ENCODE assay signal across 1 cellular context in the genomic region with DNA sequence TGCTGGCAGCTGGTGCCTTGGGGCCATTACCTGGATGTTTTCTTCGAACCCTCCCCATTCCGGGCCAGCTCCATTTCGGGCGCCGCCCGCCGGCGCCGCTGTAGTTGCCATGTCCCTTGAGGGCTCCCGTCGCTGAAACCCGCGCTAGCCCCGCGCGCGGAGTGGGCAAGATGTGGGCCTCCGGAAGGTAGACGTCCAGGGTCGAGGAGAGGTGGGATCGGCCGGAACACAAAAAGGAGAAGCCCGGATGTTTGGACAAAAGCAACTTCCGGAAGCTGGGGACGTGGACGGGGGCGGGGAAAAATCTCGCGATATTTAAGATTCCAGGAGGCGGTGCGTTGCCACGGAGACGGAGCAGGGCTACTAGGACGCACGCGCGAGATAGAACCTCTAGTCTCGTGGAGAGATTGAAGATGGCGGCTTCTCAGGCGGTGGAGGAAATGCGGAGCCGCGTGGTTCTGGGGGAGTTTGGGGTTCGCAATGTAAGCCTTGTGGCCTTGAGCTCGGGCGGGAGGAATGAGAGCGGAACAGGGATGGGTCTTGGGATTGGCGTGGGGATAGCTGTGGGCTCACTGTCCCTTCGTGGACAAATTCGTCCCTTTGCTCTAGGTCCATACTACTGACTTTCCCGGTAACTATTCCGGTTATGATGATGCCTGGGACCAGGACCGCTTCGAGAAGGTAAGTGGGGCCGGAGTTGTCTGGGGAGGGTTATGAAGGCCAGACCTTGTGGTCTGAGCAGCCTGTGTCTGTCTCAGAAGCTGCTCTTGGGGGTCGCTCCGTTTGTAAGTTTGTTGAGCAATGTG.
TF ChIP-seq lines count a peak whose summit lies in the region.

A gene with protein sequence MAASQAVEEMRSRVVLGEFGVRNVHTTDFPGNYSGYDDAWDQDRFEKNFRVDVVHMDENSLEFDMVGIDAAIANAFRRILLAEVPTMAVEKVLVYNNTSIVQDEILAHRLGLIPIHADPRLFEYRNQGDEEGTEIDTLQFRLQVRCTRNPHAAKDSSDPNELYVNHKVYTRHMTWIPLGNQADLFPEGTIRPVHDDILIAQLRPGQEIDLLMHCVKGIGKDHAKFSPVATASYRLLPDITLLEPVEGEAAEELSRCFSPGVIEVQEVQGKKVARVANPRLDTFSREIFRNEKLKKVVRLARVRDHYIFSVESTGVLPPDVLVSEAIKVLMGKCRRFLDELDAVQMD (plus strand): TSS at position 393 of the 806 bp plus-strand sequence. CDS start 21 bp downstream, at position 414.
TSS of gene YIPF3 (minus strand) at position 230 of the 806 bp plus-strand sequence. CDS start at position 111, 119 bp downstream.

TF ChIP-seq in K562, 482 proteins besides CTCF, POLR2A, EP300 and RAD21 (continued from another document):
- TF ChIP-seq, protein P1, sequence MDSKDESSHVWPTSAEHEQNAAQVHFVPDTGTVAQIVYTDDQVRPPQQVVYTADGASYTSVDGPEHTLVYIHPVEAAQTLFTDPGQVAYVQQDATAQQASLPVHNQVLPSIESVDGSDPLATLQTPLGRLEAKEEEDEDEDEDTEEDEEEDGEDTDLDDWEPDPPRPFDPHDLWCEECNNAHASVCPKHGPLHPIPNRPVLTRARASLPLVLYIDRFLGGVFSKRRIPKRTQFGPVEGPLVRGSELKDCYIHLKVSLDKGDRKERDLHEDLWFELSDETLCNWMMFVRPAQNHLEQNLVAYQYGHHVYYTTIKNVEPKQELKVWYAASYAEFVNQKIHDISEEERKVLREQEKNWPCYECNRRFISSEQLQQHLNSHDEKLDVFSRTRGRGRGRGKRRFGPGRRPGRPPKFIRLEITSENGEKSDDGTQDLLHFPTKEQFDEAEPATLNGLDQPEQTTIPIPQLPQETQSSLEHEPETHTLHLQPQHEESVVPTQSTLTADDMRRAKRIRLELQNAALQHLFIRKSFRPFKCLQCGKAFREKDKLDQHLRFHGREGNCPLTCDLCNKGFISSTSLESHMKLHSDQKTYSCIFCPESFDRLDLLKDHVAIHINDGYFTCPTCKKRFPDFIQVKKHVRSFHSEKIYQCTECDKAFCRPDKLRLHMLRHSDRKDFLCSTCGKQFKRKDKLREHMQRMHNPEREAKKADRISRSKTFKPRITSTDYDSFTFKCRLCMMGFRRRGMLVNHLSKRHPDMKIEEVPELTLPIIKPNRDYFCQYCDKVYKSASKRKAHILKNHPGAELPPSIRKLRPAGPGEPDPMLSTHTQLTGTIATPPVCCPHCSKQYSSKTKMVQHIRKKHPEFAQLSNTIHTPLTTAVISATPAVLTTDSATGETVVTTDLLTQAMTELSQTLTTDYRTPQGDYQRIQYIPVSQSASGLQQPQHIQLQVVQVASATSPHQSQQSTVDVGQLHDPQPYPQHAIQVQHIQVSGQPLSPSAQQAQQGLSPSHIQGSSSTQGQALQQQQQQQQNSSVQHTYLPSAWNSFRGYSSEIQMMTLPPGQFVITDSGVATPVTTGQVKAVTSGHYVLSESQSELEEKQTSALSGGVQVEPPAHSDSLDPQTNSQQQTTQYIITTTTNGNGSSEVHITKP (IDR thresholded peaks at IDR 0.05; ENCODE audit: partially characterized antibody), result peak; percentile 51
- no peak; the same call in 1 of the 2 replicates for TF ChIP-seq MAFK (IDR thresholded peaks at IDR 0.05; ENCODE audit: low read length)
- peak; percentile 53; the same call in 1 of the 2 replicates for TF ChIP-seq THRAP3 (IDR thresholded peaks at IDR 0.05; ENCODE audit: borderline replicate concordance)
- peak; percentile 64 for TF ChIP-seq SMAD1 (IDR thresholded peaks at IDR 0.05; ENCODE audit: low read depth, low read length, partially characterized antibody)
- TF ChIP-seq FOXJ2 (tag; IDR thresholded peaks at IDR 0.05), result peak; percentile 92
- peak; percentile 29; the same call in 1 of the 2 replicates for TF ChIP-seq TGIF2 (CRISPR knock-in tag; IDR thresholded peaks at IDR 0.05)
- peak in 1 of 2 experiments; percentile 56; a peak in 1 of 4 replicates for TF ChIP-seq TEAD1 (CRISPR knock-in tag; IDR thresholded peaks at IDR 0.05)
- no peak for TF ChIP-seq JUNB (CRISPR knock-in tag; conservative IDR thresholded peaks at IDR 0.05)
- peak; percentile 9; the same call in 1 of the 2 replicates for TF ChIP-seq ZBTB33 (CRISPR knock-in tag; IDR thresholded peaks at IDR 0.05)
- TF ChIP-seq, protein P2, sequence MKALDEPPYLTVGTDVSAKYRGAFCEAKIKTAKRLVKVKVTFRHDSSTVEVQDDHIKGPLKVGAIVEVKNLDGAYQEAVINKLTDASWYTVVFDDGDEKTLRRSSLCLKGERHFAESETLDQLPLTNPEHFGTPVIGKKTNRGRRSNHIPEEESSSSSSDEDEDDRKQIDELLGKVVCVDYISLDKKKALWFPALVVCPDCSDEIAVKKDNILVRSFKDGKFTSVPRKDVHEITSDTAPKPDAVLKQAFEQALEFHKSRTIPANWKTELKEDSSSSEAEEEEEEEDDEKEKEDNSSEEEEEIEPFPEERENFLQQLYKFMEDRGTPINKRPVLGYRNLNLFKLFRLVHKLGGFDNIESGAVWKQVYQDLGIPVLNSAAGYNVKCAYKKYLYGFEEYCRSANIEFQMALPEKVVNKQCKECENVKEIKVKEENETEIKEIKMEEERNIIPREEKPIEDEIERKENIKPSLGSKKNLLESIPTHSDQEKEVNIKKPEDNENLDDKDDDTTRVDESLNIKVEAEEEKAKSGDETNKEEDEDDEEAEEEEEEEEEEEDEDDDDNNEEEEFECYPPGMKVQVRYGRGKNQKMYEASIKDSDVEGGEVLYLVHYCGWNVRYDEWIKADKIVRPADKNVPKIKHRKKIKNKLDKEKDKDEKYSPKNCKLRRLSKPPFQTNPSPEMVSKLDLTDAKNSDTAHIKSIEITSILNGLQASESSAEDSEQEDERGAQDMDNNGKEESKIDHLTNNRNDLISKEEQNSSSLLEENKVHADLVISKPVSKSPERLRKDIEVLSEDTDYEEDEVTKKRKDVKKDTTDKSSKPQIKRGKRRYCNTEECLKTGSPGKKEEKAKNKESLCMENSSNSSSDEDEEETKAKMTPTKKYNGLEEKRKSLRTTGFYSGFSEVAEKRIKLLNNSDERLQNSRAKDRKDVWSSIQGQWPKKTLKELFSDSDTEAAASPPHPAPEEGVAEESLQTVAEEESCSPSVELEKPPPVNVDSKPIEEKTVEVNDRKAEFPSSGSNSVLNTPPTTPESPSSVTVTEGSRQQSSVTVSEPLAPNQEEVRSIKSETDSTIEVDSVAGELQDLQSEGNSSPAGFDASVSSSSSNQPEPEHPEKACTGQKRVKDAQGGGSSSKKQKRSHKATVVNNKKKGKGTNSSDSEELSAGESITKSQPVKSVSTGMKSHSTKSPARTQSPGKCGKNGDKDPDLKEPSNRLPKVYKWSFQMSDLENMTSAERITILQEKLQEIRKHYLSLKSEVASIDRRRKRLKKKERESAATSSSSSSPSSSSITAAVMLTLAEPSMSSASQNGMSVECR (CRISPR knock-in tag; IDR thresholded peaks at IDR 0.05), result peak; percentile 96
- TF ChIP-seq TOE1 (IDR thresholded peaks at IDR 0.05; ENCODE audit: borderline replicate concordance), result peak; percentile 26
- no peak; the same call in 1 of the 2 replicates for TF ChIP-seq TOE1 (CRISPR knock-in tag; IDR thresholded peaks at IDR 0.05; ENCODE audit: borderline replicate concordance, low read depth)
- TF ChIP-seq, protein P3, sequence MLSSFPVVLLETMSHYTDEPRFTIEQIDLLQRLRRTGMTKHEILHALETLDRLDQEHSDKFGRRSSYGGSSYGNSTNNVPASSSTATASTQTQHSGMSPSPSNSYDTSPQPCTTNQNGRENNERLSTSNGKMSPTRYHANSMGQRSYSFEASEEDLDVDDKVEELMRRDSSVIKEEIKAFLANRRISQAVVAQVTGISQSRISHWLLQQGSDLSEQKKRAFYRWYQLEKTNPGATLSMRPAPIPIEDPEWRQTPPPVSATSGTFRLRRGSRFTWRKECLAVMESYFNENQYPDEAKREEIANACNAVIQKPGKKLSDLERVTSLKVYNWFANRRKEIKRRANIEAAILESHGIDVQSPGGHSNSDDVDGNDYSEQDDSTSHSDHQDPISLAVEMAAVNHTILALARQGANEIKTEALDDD (IDR thresholded peaks at IDR 0.05), result 0 out of 2 replicates have a peak, but pooled peaks have one; percentile 43
- peak; percentile 99 for TF ChIP-seq RFX1 (IDR thresholded peaks at IDR 0.05)
- no peak for TF ChIP-seq RCOR1 (IDR thresholded peaks at IDR 0.05; ENCODE audit: borderline replicate concordance in 1 of 2, low read depth in 2 of 2, low read length in 2 of 2)
- peak; percentile 77; the same call in 1 of the 2 replicates for TF ChIP-seq ZBTB7A (IDR thresholded peaks at IDR 0.05; ENCODE audit: borderline replicate concordance, control insufficient read depth, low read depth, low read length)
- TF ChIP-seq RBM39 (optimal IDR thresholded peaks at IDR 0.05; ENCODE audit: low read depth, low read length), result peak; percentile 71
- peak; percentile 83 to 97 (median 95) for TF ChIP-seq YY1 (IDR thresholded peaks at IDR 0.05; ENCODE audit: borderline replicate concordance in 1 of 3, control insufficient read depth in 1 of 3, extremely low read depth in 1 of 3, insufficient read depth in 3 of 3, insufficient read length in 1 of 3, insufficient replicate concordance in 2 of 3, low read depth in 1 of 3, low read length in 2 of 3)
